ENCODE assay signal across 18 cellular contexts in genomic region chr4:48332661-48333060, GRCh38.
"Had no signal": no experiment of that assay in that cellular context is flagged by ENCODE, and none has a peak within 500 bp of the region (broad histone marks: within the 10 kb centered on the region; RNA-seq: fewer than 3 reads in every experiment).

No MANE protein-coding gene starts in this region.

- H3K27me3 ChIP-seq: colonic mucosa, testis had no signal

- H3K4me1 ChIP-seq: colonic mucosa, testis had no signal

- DNase-seq: activated CD4-positive, alpha-beta T cell treated with anti-CD3 and anti-CD28 coated beads for 48 hours; activated CD8-positive, alpha-beta memory T cell treated with anti-CD3 and anti-CD28 coated beads, Interleukin-2, amount 50 U/mL, for 48 hours; activated CD8-positive, alpha-beta T cell treated with anti-CD3 and anti-CD28 coated beads, Interleukin-2, amount 10 ng/mL, durations not matched to agents 7 days and 5 days; activated naive CD4-positive, alpha-beta T cell; colonic mucosa; effector CD4-positive, alpha-beta T cell; hippocampal formation; nucleus accumbens; stimulated activated CD4-positive, alpha-beta T cell treated with anti-CD3 and anti-CD28 coated beads, Interleukin-4, amount 100 ng/mL, for 1 hour; stimulated activated CD8-positive, alpha-beta memory T cell treated with anti-CD3 and anti-CD28 coated beads, Interleukin-4, amount 100 ng/mL, for 48 hours; T-helper 9 cell; testis; WERI-Rb-1 had no signal

- H3K27ac ChIP-seq: colonic mucosa, prostate gland, testis, WERI-Rb-1 had no signal

- H3K4me3 Mint-ChIP-seq: activated CD8-positive, alpha-beta T cell treated with anti-CD3 and anti-CD28 coated beads, Interleukin-2, amount 10 ng/mL, durations not matched to agents 7 days and 5 days; activated T-helper 1 cell treated with anti-CD3 and anti-CD28 coated beads, Interleukin-12 subunit alpha, Interleukin-12 subunit beta, Interleukin-2, Interleukin-4 antibody, amounts not matched to agents 30 ng/mL and 10 ng/mL and 1 ng/mL, durations not matched to agents 14 hours and 24 hours and 36 hours; natural killer cell treated with Interleukin-12 subunit alpha and Interleukin-12 subunit beta and Interleukin-15 and Interleukin-18, amount 100 ng/mL, for 72 hours; stimulated activated naive CD8-positive, alpha-beta T cell treated with anti-CD3 and anti-CD28 coated beads, Interleukin-15, Interleukin-2, amounts not matched to agents 100 ng/mL and 50 ng/mL, for 24 hours had no signal

- H3K4me3 ChIP-seq: colonic mucosa, prostate gland, testis had no signal

- H3K27ac Mint-ChIP-seq: activated CD8-positive, alpha-beta T cell treated with anti-CD3 and anti-CD28 coated beads, Interleukin-2, amount 10 ng/mL, durations not matched to agents 7 days and 5 days; activated T-helper 1 cell treated with anti-CD3 and anti-CD28 coated beads, Interleukin-12 subunit alpha, Interleukin-12 subunit beta, Interleukin-2, Interleukin-4 antibody, amounts not matched to agents 30 ng/mL and 10 ng/mL and 1 ng/mL, durations not matched to agents 14 hours and 24 hours and 36 hours; stimulated activated naive CD8-positive, alpha-beta T cell treated with anti-CD3 and anti-CD28 coated beads, Interleukin-15, Interleukin-2, amounts not matched to agents 100 ng/mL and 50 ng/mL, for 24 hours had no signal

- H3K9me3 ChIP-seq: colonic mucosa, prostate gland, testis had no signal

- H3K9me3 Mint-ChIP-seq: activated T-helper 1 cell treated with anti-CD3 and anti-CD28 coated beads, Interleukin-12 subunit alpha, Interleukin-12 subunit beta, Interleukin-2, Interleukin-4 antibody, amounts not matched to agents 30 ng/mL and 10 ng/mL and 1 ng/mL, durations not matched to agents 14 hours and 24 hours and 36 hours; natural killer cell treated with Interleukin-12 subunit alpha and Interleukin-12 subunit beta and Interleukin-15 and Interleukin-18, amount 100 ng/mL, for 72 hours; stimulated activated naive CD8-positive, alpha-beta T cell treated with anti-CD3 and anti-CD28 coated beads, Interleukin-15, Interleukin-2, amounts not matched to agents 100 ng/mL and 50 ng/mL, for 24 hours had no signal

- H3K36me3 Mint-ChIP-seq: natural killer cell treated with Interleukin-12 subunit alpha and Interleukin-12 subunit beta and Interleukin-15 and Interleukin-18, amount 100 ng/mL, for 72 hours had no signal

- H3K36me3 ChIP-seq: colonic mucosa, prostate gland, WERI-Rb-1 had no signal

- ATAC-seq: activated CD8-positive, alpha-beta T cell treated with anti-CD3 and anti-CD28 coated beads, Interleukin-2, amount 10 ng/mL, durations not matched to agents 7 days and 5 days; natural killer cell treated with Interleukin-12 subunit alpha and Interleukin-12 subunit beta and Interleukin-15 and Interleukin-18, amount 100 ng/mL, for 72 hours; sciatic nerve had no signal
